ENCODE assay signal across 18 cellular contexts in genomic region chr20:10481671-10482070, GRCh38. TPM values are rescaled to one million over a fixed set of nuclear protein-coding genes. Genes with fewer than 3 reads are reported as not detected.
DNase-seq lines count a peak whose midpoint lies in the region; TF ChIP-seq lines count a peak whose summit lies in the region.
"Had no signal": no experiment of that assay in that cellular context is flagged by ENCODE, and none has a peak within 500 bp of the region (broad histone marks: within the 10 kb centered on the region; RNA-seq: fewer than 3 reads in every experiment).

No MANE protein-coding gene starts in this region.

- no peaks in the 10 kb centered on the region for H3K27me3 Mint-ChIP-seq in dendritic cell treated with granulocyte-macrophage colony-stimulating factor and Interleukin-4, amounts not matched to agents 40 ng/mL and 50 ng/mL, for 4 days
- no peaks in the 10 kb centered on the region for H3K27me3 Mint-ChIP-seq in nephron progenitor cell (ENCODE audit: low read depth, poor library complexity)
- H3K27me3 Mint-ChIP-seq in mesothelial cell of epicardium (ENCODE audit: low read depth): no peaks in the 10 kb centered on the region

- peak; percentile 19 for DNase-seq in NCI-H2171 treated with DMSO at 0.1 percent for 48 hours (lab: John Stamatoyannopoulos, UW)
- DNase-seq in NCI-H2171 (lab: John Stamatoyannopoulos, UW): no peak
- peak; percentile 44 to 64 for DNase-seq in SJCRH30
- no peak for DNase-seq in nephron progenitor cell
- no peak for DNase-seq in esophagus squamous epithelium (lab: John Stamatoyannopoulos, UW)
- DNase-seq in mesothelial cell of epicardium (ENCODE audit: low spot score in 2 of 2, unreplicated experiment in 2 of 2): no peak
- no peak for DNase-seq in G401 (ENCODE audit: low spot score)
- DNase-seq: DMS79; KG1; NCI-H1092 treated with DMSO at 0.1 percent for 48 hours; NCI-H1436 treated with DMSO at 0.1 percent for 48 hours; NCI-H1930; NCI-H446; NK-92 treated with Interleukin-12 subunit alpha and Interleukin-12 subunit beta, amount 100 ng/mL, for 24 hours had no signal

- WGBS in esophagus squamous epithelium, 2 donors: 69 to 81% methylated on average over 5 of the region's 5 CpGs

- H3K36me3 Mint-ChIP-seq in dendritic cell treated with granulocyte-macrophage colony-stimulating factor and Interleukin-4, amounts not matched to agents 40 ng/mL and 50 ng/mL, for 4 days (ENCODE audit: low read depth): no peaks in the 10 kb centered on the region
- H3K36me3 Mint-ChIP-seq in nephron progenitor cell (ENCODE audit: low read depth) (peaks cover 9% of the 10 kb centered on the region), mesothelial cell of epicardium (no peaks in the 10 kb centered on the region)

- H3K27ac ChIP-seq in SJCRH30 (no peak overlapping the region), esophagus squamous epithelium (no peak overlapping the region)
- H3K27ac ChIP-seq: SJSA1 had no signal

- peaks cover 26% of the 10 kb centered on the region for H3K4me1 Mint-ChIP-seq in dendritic cell treated with granulocyte-macrophage colony-stimulating factor and Interleukin-4, amounts not matched to agents 40 ng/mL and 50 ng/mL, for 4 days (ENCODE audit: low read depth)
- H3K4me1 Mint-ChIP-seq in nephron progenitor cell (peaks cover 32% of the 10 kb centered on the region), mesothelial cell of epicardium (no peaks in the 10 kb centered on the region)

- no peaks in the 10 kb centered on the region for H3K9me3 Mint-ChIP-seq in dendritic cell treated with granulocyte-macrophage colony-stimulating factor and Interleukin-4, amounts not matched to agents 40 ng/mL and 50 ng/mL, for 4 days
- no peaks in the 10 kb centered on the region for H3K9me3 Mint-ChIP-seq in nephron progenitor cell
- no peaks in the 10 kb centered on the region for H3K9me3 Mint-ChIP-seq in mesothelial cell of epicardium
- H3K9me3 Mint-ChIP-seq: CD14-positive monocyte had no signal

- intact Hi-C loops in dendritic cell treated with granulocyte-macrophage colony-stimulating factor and Interleukin-4, amounts not matched to agents 40 ng/mL and 50 ng/mL, for 4 days (cut with micrococcal nuclease): no loop called here
- intact Hi-C loops in esophagus squamous epithelium (cut with DNase I): no loop called here

- H3K27me3 ChIP-seq in SJCRH30 (no peaks in the 10 kb centered on the region), esophagus squamous epithelium (no peaks in the 10 kb centered on the region)
- H3K27me3 ChIP-seq: SJSA1 had no signal

- H3K4me3 ChIP-seq in SJCRH30 (no peak overlapping the region), esophagus squamous epithelium (no peak overlapping the region)
- H3K4me3 ChIP-seq: HAP-1, SJSA1 had no signal

- H3K4me1 ChIP-seq in SJCRH30: peaks cover 8% of the 10 kb centered on the region
- peaks cover 0 to 5% (median 0%) of the 10 kb centered on the region in 3 donors for H3K4me1 ChIP-seq in esophagus squamous epithelium
- H3K4me1 ChIP-seq: HAP-1 had no signal

- H3K4me3 Mint-ChIP-seq in dendritic cell treated with granulocyte-macrophage colony-stimulating factor and Interleukin-4, amounts not matched to agents 40 ng/mL and 50 ng/mL, for 4 days: no peak overlapping the region
- H3K4me3 Mint-ChIP-seq in nephron progenitor cell (no peak overlapping the region), mesothelial cell of epicardium (no peak overlapping the region)
- H3K4me3 Mint-ChIP-seq: CD14-positive monocyte had no signal

- H3K27ac Mint-ChIP-seq in dendritic cell treated with granulocyte-macrophage colony-stimulating factor and Interleukin-4, amounts not matched to agents 40 ng/mL and 50 ng/mL, for 4 days: peak overlapping the region; percentile 50
- H3K27ac Mint-ChIP-seq in nephron progenitor cell (peak overlapping the region; percentile 84), mesothelial cell of epicardium (no peak overlapping the region)
- H3K27ac Mint-ChIP-seq: CD14-positive monocyte had no signal

- no peaks in the 10 kb centered on the region for H3K36me3 ChIP-seq in SJCRH30
- no peaks in the 10 kb centered on the region for H3K36me3 ChIP-seq in esophagus squamous epithelium
- H3K36me3 ChIP-seq: HAP-1, SJSA1 had no signal

- H3K9me3 ChIP-seq in SJCRH30 (replicated peaks): no peaks in the 10 kb centered on the region
- H3K9me3 ChIP-seq in esophagus squamous epithelium: no peaks in the 10 kb centered on the region
- H3K9me3 ChIP-seq: HAP-1, SJSA1 had no signal

- no peak for TF ChIP-seq POLR2A in esophagus squamous epithelium (IDR thresholded peaks at IDR 0.05)

- TF ChIP-seq CTCF in nephron progenitor cell (IDR thresholded peaks at IDR 0.05) (no peak), esophagus squamous epithelium (IDR thresholded peaks at IDR 0.05) (no peak), mesothelial cell of epicardium (IDR thresholded peaks at IDR 0.05; ENCODE audit: unreplicated experiment) (no peak)

- in situ Hi-C loops in G401 (cut with HindIII; ENCODE audit: low sequenced_read_pairs): no loop called here

RNA-seq across cellular contexts. Expression of gene SLX4IP, which starts 46.6 kb away (rescaled TPM):
- 10.3 and 11.5 TPM in 2 replicates for total RNA-seq in SJCRH30 (2014; rRNA removed; shearing (Covaris generic))
- total RNA-seq in esophagus squamous epithelium (1 to 10 TPM; 3.4 to 6.3 (median 3.9) TPM), mesothelial cell of epicardium (10.3 to 11.2 TPM (median 10.4 TPM) in 3 replicates)
- total RNA-seq in G401 (2014; rRNA removed; shearing (Covaris generic)): 1.0 and 2.7 TPM in 2 replicates

RNA-seq across cellular contexts. Expression of gene MKKS, which starts 47.6 kb away (rescaled TPM):
- total RNA-seq in SJCRH30 (2014; rRNA removed; shearing (Covaris generic)): 15.1 and 16.3 TPM in 2 replicates
- 10 to 100 TPM in 3 of 4 donors, 1 to 10 TPM in 1; 4.7 to 15.4 (median 12.9) TPM for total RNA-seq in esophagus squamous epithelium
- total RNA-seq in mesothelial cell of epicardium: 9.9 to 11.8 TPM (median 10.7 TPM) in 3 replicates
- total RNA-seq in G401 (2014; rRNA removed; shearing (Covaris generic)): 8.8 and 9.2 TPM in 2 replicates

Comparison
In these comparisons a context has a peak if more than half of its experiments do, and no peak if none do; other contexts are left out.
1. DNase-seq: peak in NCI-H2171 treated with DMSO at 0.1 percent for 48 hours (single experiment) and SJCRH30 (2 of 2); none in NCI-H2171 (single experiment), nephron progenitor cell (single experiment), esophagus squamous epithelium (single experiment), mesothelial cell of epicardium (0 of 2) and G401 (single experiment).